22 cellular contexts compared by ENCODE assay signal in genomic region chr4:88106205-88106604, GRCh38. TPM values are rescaled to one million over a fixed set of nuclear protein-coding genes. Genes with fewer than 3 reads are reported as not detected.
DNase-seq lines count a peak whose midpoint lies in the region; ATAC-seq and TF ChIP-seq lines count a peak whose summit lies in the region.
"Had no signal": no experiment of that assay in that cellular context is flagged by ENCODE, and none has a peak within 500 bp of the region (broad histone marks: within the 10 kb centered on the region; RNA-seq: fewer than 3 reads in every experiment).

No MANE protein-coding gene starts in this region.

- H2BK120ac ChIP-seq in mesendoderm (ENCODE audit: low read depth, low read length): no peak overlapping the region

- H3K27ac ChIP-seq in Panc1 (ENCODE audit: low read length) (no peak overlapping the region; the same call in 1 of the 2 replicates), epithelial cell of prostate (peak overlapping the region; percentile 48), mesendoderm (ENCODE audit: low read depth, low read length) (no peak overlapping the region)
- H3K27ac ChIP-seq: neural progenitor cell, VCaP had no signal

- in situ Hi-C loops in Panc1 (cut with HindIII; ENCODE audit: low pct_unique_long_range_greater_than_20kb, low sequenced_read_pairs): no loop called here

- intact Hi-C loops in activated CD4-positive, alpha-beta T cell treated with anti-CD3 and anti-CD28 coated beads for 36 hours (cut with DNase I, micrococcal nuclease): no loop called here
- intact Hi-C loops in Panc1 (cut with micrococcal nuclease; ENCODE audit: unreplicated experiment): no loop called here
- intact Hi-C loops in activated T-helper 1 cell treated with anti-CD3 and anti-CD28 coated beads, Interleukin-12 subunit alpha, Interleukin-12 subunit beta, Interleukin-2, Interleukin-4 antibody, amounts not matched to agents 30 ng/mL and 10 ng/mL and 1 ng/mL, durations not matched to agents 14 hours and 24 hours and 36 hours (cut with micrococcal nuclease): no loop called here

- no peak overlapping the region for H3K56ac ChIP-seq in mesendoderm (ENCODE audit: low read length)

- H3K4me3 Mint-ChIP-seq in activated CD4-positive, alpha-beta T cell treated with anti-CD3 and anti-CD28 coated beads for 36 hours: no peak overlapping the region
- no peak overlapping the region for H3K4me3 Mint-ChIP-seq in activated T-helper 1 cell treated with anti-CD3 and anti-CD28 coated beads, Interleukin-12 subunit alpha, Interleukin-12 subunit beta, Interleukin-2, Interleukin-4 antibody, amounts not matched to agents 30 ng/mL and 10 ng/mL and 1 ng/mL, durations not matched to agents 14 hours and 24 hours and 36 hours
- H3K4me3 Mint-ChIP-seq: CD4-positive, CD25-positive, alpha-beta regulatory T cell; neural progenitor cell had no signal

- ATAC-seq in activated CD4-positive, alpha-beta T cell treated with anti-CD3 and anti-CD28 coated beads for 36 hours: peak; percentile 73
- no peak for ATAC-seq in Panc1
- ATAC-seq in HG02571 (IDR thresholded peaks at IDR 0.05; ENCODE audit: unreplicated experiment): no peak
- ATAC-seq: right cardiac atrium had no signal

- H3K79me1 ChIP-seq in mesendoderm (ENCODE audit: low read length): no peaks in the 10 kb centered on the region

- CTCF ChIA-PET in activated CD4-positive, alpha-beta T cell treated with anti-CD3 and anti-CD28 coated beads for 36 hours (lab: Charles Lee): no interaction called here
- CTCF ChIA-PET in Panc1 (lab: Charles Lee): no interaction called here

- H4K5ac ChIP-seq in mesendoderm (ENCODE audit: low read length): no peak overlapping the region

- TF ChIP-seq CTCF in Panc1 (IDR thresholded peaks at IDR 0.05): no peak

- H3K36me3 Mint-ChIP-seq in activated CD4-positive, alpha-beta T cell treated with anti-CD3 and anti-CD28 coated beads for 36 hours (ENCODE audit: low read depth): no peaks in the 10 kb centered on the region
- no peaks in the 10 kb centered on the region for H3K36me3 Mint-ChIP-seq in activated T-helper 1 cell treated with anti-CD3 and anti-CD28 coated beads, Interleukin-12 subunit alpha, Interleukin-12 subunit beta, Interleukin-2, Interleukin-4 antibody, amounts not matched to agents 30 ng/mL and 10 ng/mL and 1 ng/mL, durations not matched to agents 14 hours and 24 hours and 36 hours (ENCODE audit: low read depth)
- H3K36me3 Mint-ChIP-seq: CD4-positive, CD25-positive, alpha-beta regulatory T cell; neural progenitor cell had no signal

- H4K8ac ChIP-seq in mesendoderm (ENCODE audit: low read depth, low read length): no peak overlapping the region

- H3K27me3 Mint-ChIP-seq in activated CD4-positive, alpha-beta T cell treated with anti-CD3 and anti-CD28 coated beads for 36 hours: no peaks in the 10 kb centered on the region
- peaks cover 6% of the 10 kb centered on the region for H3K27me3 Mint-ChIP-seq in activated T-helper 1 cell treated with anti-CD3 and anti-CD28 coated beads, Interleukin-12 subunit alpha, Interleukin-12 subunit beta, Interleukin-2, Interleukin-4 antibody, amounts not matched to agents 30 ng/mL and 10 ng/mL and 1 ng/mL, durations not matched to agents 14 hours and 24 hours and 36 hours (ENCODE audit: insufficient read depth)
- H3K27me3 Mint-ChIP-seq: CD4-positive, CD25-positive, alpha-beta regulatory T cell had no signal

- H3K79me2 ChIP-seq in mesendoderm (ENCODE audit: control insufficient read depth, insufficient read depth, low read length): no peaks in the 10 kb centered on the region

- no peaks in the 10 kb centered on the region for H3K9me3 ChIP-seq in Panc1 (ENCODE audit: control insufficient read depth, insufficient read depth, low read depth, low read length)
- H3K9me3 ChIP-seq: MG63, transverse colon had no signal

- no peaks in the 10 kb centered on the region for H3K27me3 ChIP-seq in Panc1 (ENCODE audit: control insufficient read depth, insufficient read depth, low read length)
- H3K27me3 ChIP-seq in mesendoderm (ENCODE audit: insufficient read depth, low read length, poor library complexity): no peaks in the 10 kb centered on the region
- H3K27me3 ChIP-seq: MG63, neural progenitor cell, transverse colon had no signal

- POLR2A ChIA-PET in activated CD4-positive, alpha-beta T cell treated with anti-CD3 and anti-CD28 coated beads for 36 hours (lab: Charles Lee): no interaction called here
- POLR2A ChIA-PET in Panc1 (lab: Charles Lee): no interaction called here

- H3K4me1 ChIP-seq in Panc1 (ENCODE audit: control insufficient read depth, insufficient read depth, low read length): peaks cover 37% of the 10 kb centered on the region
- H3K4me1 ChIP-seq in mesendoderm (ENCODE audit: control insufficient read depth, low read depth, low read length): no peaks in the 10 kb centered on the region
- H3K4me1 ChIP-seq: neural progenitor cell had no signal

- H3K4ac ChIP-seq in mesendoderm (ENCODE audit: low read depth, low read length): no peak overlapping the region

- no peak for DNase-seq in activated CD4-positive, alpha-beta T cell treated with anti-CD3 and anti-CD28 coated beads for 36 hours
- DNase-seq in activated CD4-positive, alpha-beta T cell treated with anti-CD3 and anti-CD28 coated beads for 1 hour: no peak
- DNase-seq in Panc1 (ENCODE audit: low read depth, low spot score) (peak; percentile 61), epithelial cell of prostate (ENCODE audit: low read depth, low spot score) (peak; percentile 18), pulmonary artery endothelial cell (ENCODE audit: low read depth, low spot score) (peak; percentile 63), mesendoderm (no peak)
- DNase-seq in activated T-helper 1 cell treated with anti-CD3 and anti-CD28 coated beads, Interleukin-12 subunit alpha, Interleukin-12 subunit beta, Interleukin-2, Interleukin-4 antibody, amounts not matched to agents 30 ng/mL and 10 ng/mL and 1 ng/mL, durations not matched to agents 14 hours and 24 hours and 36 hours (ENCODE audit: low spot score): no peak
- DNase-seq: activated naive CD4-positive, alpha-beta T cell treated with anti-CD3 and anti-CD28 coated beads, Interleukin-2, amount 50 U/mL, for 16 hours; caudate nucleus; CD4-positive, CD25-positive, alpha-beta regulatory T cell; head of caudate nucleus; MG63; midbrain; NCI-H2081; NCI-H69; right cardiac atrium; stimulated activated CD4-positive, alpha-beta T cell treated with anti-CD3 and anti-CD28 coated beads, Interleukin-4, amount 100 ng/mL, for 1 hour; stimulated activated CD8-positive, alpha-beta memory T cell treated with anti-CD3 and anti-CD28 coated beads, Interleukin-4, amount 100 ng/mL, for 48 hours; transverse colon had no signal

- H2AK5ac ChIP-seq in mesendoderm (ENCODE audit: low read length): no peak overlapping the region

- WGBS in mesendoderm (ENCODE audit: extremely low coverage, insufficient coverage, low lambda C conversion rate): no CpG with 5 or more reads among the region's 3 CpGs

- H3K4me3 ChIP-seq in Panc1 (ENCODE audit: low read depth in 2 of 2, low read length in 2 of 2) (no peak overlapping the region), mesendoderm (ENCODE audit: low read length) (no peak overlapping the region)
- H3K4me3 ChIP-seq: MG63, neural progenitor cell, transverse colon had no signal

- no peak overlapping the region for H3K9ac ChIP-seq in mesendoderm (ENCODE audit: low read length)
- H3K9ac ChIP-seq: neural progenitor cell had no signal

- H2BK15ac ChIP-seq in mesendoderm (replicated peaks; ENCODE audit: low read depth): no peak overlapping the region

- no peaks in the 10 kb centered on the region for H3K36me3 ChIP-seq in Panc1 (ENCODE audit: control insufficient read depth, insufficient read depth, low read length)
- H3K36me3 ChIP-seq in mesendoderm (ENCODE audit: control insufficient read depth, insufficient read depth, low read length): no peaks in the 10 kb centered on the region
- H3K36me3 ChIP-seq: MG63, neural progenitor cell, transverse colon had no signal

- no peaks in the 10 kb centered on the region for H3K9me3 Mint-ChIP-seq in activated CD4-positive, alpha-beta T cell treated with anti-CD3 and anti-CD28 coated beads for 36 hours (ENCODE audit: low read depth)
- H3K9me3 Mint-ChIP-seq in activated T-helper 1 cell treated with anti-CD3 and anti-CD28 coated beads, Interleukin-12 subunit alpha, Interleukin-12 subunit beta, Interleukin-2, Interleukin-4 antibody, amounts not matched to agents 30 ng/mL and 10 ng/mL and 1 ng/mL, durations not matched to agents 14 hours and 24 hours and 36 hours: no peaks in the 10 kb centered on the region
- H3K9me3 Mint-ChIP-seq: CD4-positive, CD25-positive, alpha-beta regulatory T cell; neural progenitor cell had no signal

- peaks cover 15% of the 10 kb centered on the region for H3K4me1 Mint-ChIP-seq in activated CD4-positive, alpha-beta T cell treated with anti-CD3 and anti-CD28 coated beads for 36 hours
- no peaks in the 10 kb centered on the region for H3K4me1 Mint-ChIP-seq in activated T-helper 1 cell treated with anti-CD3 and anti-CD28 coated beads, Interleukin-12 subunit alpha, Interleukin-12 subunit beta, Interleukin-2, Interleukin-4 antibody, amounts not matched to agents 30 ng/mL and 10 ng/mL and 1 ng/mL, durations not matched to agents 14 hours and 24 hours and 36 hours (ENCODE audit: low read depth)
- H3K4me1 Mint-ChIP-seq: CD4-positive, CD25-positive, alpha-beta regulatory T cell; neural progenitor cell had no signal

- no peak overlapping the region for H3K23ac ChIP-seq in mesendoderm (ENCODE audit: low read length)

- no peak overlapping the region for H2BK5ac ChIP-seq in mesendoderm (ENCODE audit: low read length)

- H3K27ac Mint-ChIP-seq in activated CD4-positive, alpha-beta T cell treated with anti-CD3 and anti-CD28 coated beads for 36 hours: no peak overlapping the region
- H3K27ac Mint-ChIP-seq in activated T-helper 1 cell treated with anti-CD3 and anti-CD28 coated beads, Interleukin-12 subunit alpha, Interleukin-12 subunit beta, Interleukin-2, Interleukin-4 antibody, amounts not matched to agents 30 ng/mL and 10 ng/mL and 1 ng/mL, durations not matched to agents 14 hours and 24 hours and 36 hours: no peak overlapping the region
- H3K27ac Mint-ChIP-seq: CD4-positive, CD25-positive, alpha-beta regulatory T cell; neural progenitor cell had no signal

- BruUV-seq in Panc1 (replicated peaks; lab: Mats Ljungman, UMichigan): no TSS peak

- no peak overlapping the region for H3K4me2 ChIP-seq in mesendoderm (ENCODE audit: low read length)
- H3K4me2 ChIP-seq: neural progenitor cell had no signal

- H3K18ac ChIP-seq in mesendoderm (ENCODE audit: low read length): no peak overlapping the region

RNA-seq across cellular contexts. Expression of gene ABCG2, which starts 52.2 kb away (rescaled TPM):
- total RNA-seq in activated CD4-positive, alpha-beta T cell treated with anti-CD3 and anti-CD28 coated beads for 36 hours: under 1 TPM; 0.33 to 0.39 TPM
- total RNA-seq in Panc1 (2021; ENCODE audit: unreplicated experiment) (63.3 TPM), pulmonary artery endothelial cell (4.5 and 11.9 TPM in 2 replicates)
- 15.7 TPM for polyA plus RNA-seq in Panc1 (2012; ENCODE audit: insufficient read length)
- 0.34 TPM in 2 replicates for total RNA-seq in activated T-helper 1 cell treated with anti-CD3 and anti-CD28 coated beads, Interleukin-12 subunit alpha, Interleukin-12 subunit beta, Interleukin-2, Interleukin-4 antibody, amounts not matched to agents 30 ng/mL and 10 ng/mL and 1 ng/mL, durations not matched to agents 14 hours and 24 hours and 36 hours
- 19.2 TPM for polyA plus RNA-seq in mesendoderm (2013, experiment 1 of 2)
- polyA plus RNA-seq in mesendoderm (2013, experiment 2 of 2): 19.5 TPM

Comparison
In these comparisons a context has a peak if more than half of its experiments do, and no peak if none do; other contexts are left out.
1. DNase-seq: peak in Panc1 (single experiment), epithelial cell of prostate (single experiment) and pulmonary artery endothelial cell (single experiment); none in activated CD4-positive, alpha-beta T cell treated with anti-CD3 and anti-CD28 coated beads for 36 hours (single experiment), activated CD4-positive, alpha-beta T cell treated with anti-CD3 and anti-CD28 coated beads for 1 hour (single experiment), activated T-helper 1 cell treated with anti-CD3 and anti-CD28 coated beads, Interleukin-12 subunit alpha, Interleukin-12 subunit beta, Interleukin-2, Interleukin-4 antibody, amounts not matched to agents 30 ng/mL and 10 ng/mL and 1 ng/mL, durations not matched to agents 14 hours and 24 hours and 36 hours (single experiment) and mesendoderm (single experiment).